In the genomic region with DNA sequence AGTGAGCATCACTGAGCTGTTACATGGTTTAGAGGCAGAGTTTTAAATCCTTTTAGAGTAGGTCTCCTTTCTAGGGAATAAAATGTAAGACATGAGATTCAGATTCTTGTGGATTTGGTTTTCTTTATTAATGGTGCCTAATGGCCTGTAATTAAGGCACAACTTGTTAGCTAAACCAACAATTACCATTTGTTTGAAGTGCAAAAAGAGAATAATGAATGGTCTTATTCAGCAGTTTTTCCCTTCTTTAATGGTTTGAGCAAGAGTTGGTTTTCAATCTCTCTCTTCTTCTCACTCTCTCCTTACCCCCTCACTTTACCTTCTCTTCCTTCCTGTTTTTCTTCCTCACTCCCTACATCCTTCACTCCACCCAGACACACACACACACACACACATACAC, we compare ENCODE assay signal across 23 cellular contexts.
"Had no signal": no experiment of that assay in that cellular context is flagged by ENCODE, and none has a peak within 500 bp of the region (broad histone marks: within the 10 kb centered on the region; RNA-seq: fewer than 3 reads in every experiment).

No MANE protein-coding gene starts in this region.

- H3K27ac ChIP-seq: KMS-11, RWPE1 had no signal

- DNase-seq: Kasumi-1, MV-4-11, NCI-H1092, NCI-H1105 treated with DMSO at 0.1 percent for 48 hours, NCI-H1417 treated with DMSO at 0.1 percent for 48 hours, NCI-H146, NCI-H1694 treated with DMSO at 0.1 percent for 48 hours, NCI-H1930, NCI-H2081, NCI-H2171, NCI-H226, NCI-H446, NCI-H510A, NCI-H524 treated with DMSO at 0.1 percent for 48 hours, NCI-H69, NCI-H774, SHP77, SK-N-SH, SW 1271, T-cell had no signal

- H3K27ac Mint-ChIP-seq: T-cell had no signal

- H3K4me2 ChIP-seq: KMS-11, SK-N-SH had no signal

- H3K4me3 Mint-ChIP-seq: T-cell had no signal

- H3K9ac ChIP-seq: KMS-11, SK-N-SH had no signal

- H3K9me3 ChIP-seq: SK-N-SH had no signal

- H3K27me3 Mint-ChIP-seq: T-cell had no signal

- FAIRE-seq: HTR-8/SVneo had no signal

- ATAC-seq: T-cell had no signal
